Comparison of ENCODE assay signal across 22 cellular contexts in the genomic region with DNA sequence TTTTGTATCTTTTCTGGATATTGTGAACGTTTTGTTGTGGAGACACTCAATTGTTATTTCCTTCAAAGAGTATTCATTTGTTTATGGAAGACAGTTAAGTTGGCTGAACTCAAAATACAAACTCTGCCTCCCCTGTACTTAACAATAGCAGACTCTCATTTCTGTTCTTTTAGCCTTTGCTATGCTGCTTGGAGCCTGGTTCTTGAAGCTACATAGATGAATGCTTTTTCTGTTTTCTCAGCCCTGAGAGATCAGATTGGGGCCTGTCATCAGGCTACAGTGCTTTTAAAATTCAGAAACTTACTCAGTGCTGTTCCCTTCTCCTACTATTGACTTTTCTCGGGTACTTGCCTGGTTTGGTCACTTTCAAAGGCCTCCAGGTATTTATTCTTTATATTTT.
A peak's percentile ranks its signal among the peaks of the same experiment; 100 is the strongest.
DNase-seq lines count a peak whose midpoint lies in the region; ATAC-seq and TF ChIP-seq lines count a peak whose summit lies in the region.
"Had no signal": no experiment of that assay in that cellular context is flagged by ENCODE, and none has a peak within 500 bp of the region (broad histone marks: within the 10 kb centered on the region; RNA-seq: fewer than 3 reads in every experiment).

No MANE protein-coding gene starts in this region.

- no peaks in the 10 kb centered on the region for H3K27me3 Mint-ChIP-seq in mesothelial cell of epicardium (ENCODE audit: low read depth)
- H3K27me3 Mint-ChIP-seq: CD4-positive, alpha-beta T cell had no signal

- peak in 1 of 2 donors; percentile 57 for DNase-seq in cardiac muscle cell (ENCODE audit: low read depth in 1 of 2, low spot score in 1 of 2)
- no peak for DNase-seq in cardiac septum (ENCODE audit: low spot score)
- DNase-seq in SK-MEL-5 (ENCODE audit: low read depth, low spot score), result peak; percentile 64
- DNase-seq in mesothelial cell of epicardium (ENCODE audit: low spot score in 2 of 2, unreplicated experiment in 2 of 2), result no peak
- peak; percentile 16 to 30 for DNase-seq in thyroid gland
- DNase-seq in HuH-7.5 (ENCODE audit: low spot score), result no peak
- DNase-seq: Caco-2; CD4-positive, alpha-beta T cell; DMS 273 treated with DMSO at 0.1 percent for 48 hours; GM23248; KG1; NCI-H1092 treated with DMSO at 0.1 percent for 48 hours; NCI-H1436 treated with DMSO at 0.1 percent for 48 hours; NCI-H1930; NCI-H226; NCI-H510A treated with DMSO at 0.1 percent for 48 hours; NCI-H774; NK-92 treated with Interleukin-12 subunit alpha and Interleukin-12 subunit beta, amount 100 ng/mL, for 24 hours; Peyer's patch had no signal

- ATAC-seq in HG02884 (IDR thresholded peaks at IDR 0.05; ENCODE audit: unreplicated experiment) (no peak), HG03571 (IDR thresholded peaks at IDR 0.05; ENCODE audit: unreplicated experiment) (no peak)

- no peak for TF ChIP-seq CTCF in cardiac muscle cell (IDR thresholded peaks at IDR 0.05; ENCODE audit: low read depth, low read length)
- no peak for TF ChIP-seq CTCF in mesothelial cell of epicardium (IDR thresholded peaks at IDR 0.05; ENCODE audit: unreplicated experiment)
- TF ChIP-seq CTCF in thyroid gland (IDR thresholded peaks at IDR 0.05), result no peak

- no peaks in the 10 kb centered on the region for H3K9me3 ChIP-seq in cardiac muscle cell (ENCODE audit: low read depth)
- no peaks in the 10 kb centered on the region for H3K9me3 ChIP-seq in thyroid gland
- H3K9me3 ChIP-seq: Caco-2, HAP-1, Peyer's patch had no signal

- in situ Hi-C loops in SK-MEL-5 (cut with HindIII; ENCODE audit: low pct_unique_long_range_greater_than_20kb, low sequenced_read_pairs), result no loop called here

- H3K4me3 ChIP-seq in cardiac muscle cell, result no peak overlapping the region
- no peak overlapping the region for H3K4me3 ChIP-seq in thyroid gland (replicated peaks in 1 of 3)
- H3K4me3 ChIP-seq: GM23248, HAP-1, Peyer's patch had no signal

- intact Hi-C loops in cardiac septum (cut with DNase I) (no loop called here), thyroid gland (cut with DNase I) (no loop called here)

- H3K4me1 Mint-ChIP-seq in mesothelial cell of epicardium, result peaks cover 18% of the 10 kb centered on the region

- H3K4me1 ChIP-seq in cardiac muscle cell (ENCODE audit: low read depth) (peaks cover 15% of the 10 kb centered on the region), thyroid gland (peaks cover 0 to 13% of the 10 kb centered on the region in 2 donors)
- H3K4me1 ChIP-seq: Caco-2, HAP-1, Peyer's patch had no signal

- 21% methylated on average over 2 of the region's 2 CpGs for WGBS in thyroid gland, 2 donors

- H3K27ac ChIP-seq in cardiac muscle cell, result peak overlapping the region; percentile 49
- H3K27ac ChIP-seq in thyroid gland, result peak overlapping the region in 2 of 3 donors; percentile 61 to 67
- H3K27ac ChIP-seq: GM23248, Peyer's patch had no signal

- H3K27ac Mint-ChIP-seq in mesothelial cell of epicardium, result peak overlapping the region; percentile 59
- H3K27ac Mint-ChIP-seq: CD4-positive, alpha-beta T cell had no signal

- H3K27me3 ChIP-seq in cardiac muscle cell (no peaks in the 10 kb centered on the region), thyroid gland (no peaks in the 10 kb centered on the region)
- H3K27me3 ChIP-seq: Peyer's patch had no signal

- H3K9me3 Mint-ChIP-seq in mesothelial cell of epicardium, result no peaks in the 10 kb centered on the region
- H3K9me3 Mint-ChIP-seq: CD4-positive, alpha-beta T cell had no signal

- H3K36me3 Mint-ChIP-seq in mesothelial cell of epicardium, result no peaks in the 10 kb centered on the region

- no peak for TF ChIP-seq POLR2A in thyroid gland (IDR thresholded peaks at IDR 0.05)

- H3K36me3 ChIP-seq in cardiac muscle cell (no peaks in the 10 kb centered on the region), thyroid gland (no peaks in the 10 kb centered on the region)
- H3K36me3 ChIP-seq: HAP-1, Peyer's patch had no signal

- H3K4me3 Mint-ChIP-seq in mesothelial cell of epicardium, result no peak overlapping the region
- H3K4me3 Mint-ChIP-seq: CD4-positive, alpha-beta T cell had no signal

Comparison
In these comparisons a context has a peak if more than half of its experiments do, and no peak if none do; other contexts are left out.
1. DNase-seq: peak in SK-MEL-5 (single experiment) and thyroid gland (2 of 2); none in cardiac septum (single experiment), mesothelial cell of epicardium (0 of 2) and HuH-7.5 (single experiment).